ENCODE assay signal across 23 cellular contexts in genomic region chr3:147735662-147736061, GRCh38.
"Had no signal": no experiment of that assay in that cellular context is flagged by ENCODE, and none has a peak within 500 bp of the region (broad histone marks: within the 10 kb centered on the region; RNA-seq: fewer than 3 reads in every experiment).

No MANE protein-coding gene starts in this region.

- H3K4me3 Mint-ChIP-seq: activated CD8-positive, alpha-beta T cell treated with anti-CD3 and anti-CD28 coated beads, Interleukin-2, amount 10 ng/mL, durations not matched to agents 7 days and 5 days; activated T-helper 1 cell treated with anti-CD3 and anti-CD28 coated beads, Interleukin-12 subunit alpha, Interleukin-12 subunit beta, Interleukin-2, Interleukin-4 antibody, amounts not matched to agents 30 ng/mL and 10 ng/mL and 1 ng/mL, durations not matched to agents 14 hours and 24 hours and 36 hours; brain; immature natural killer cell; naive thymus-derived CD8-positive, alpha-beta T cell; stimulated activated memory B cell treated with anti-CD40 and anti-IgM and Interleukin-4, amounts not matched to agents 10 μg/mL and 1 μg/mL and 100 μg/mL, for 72 hours had no signal

- H3K9me3 ChIP-seq: lower lobe of right lung, stomach, suprapubic skin, tibial nerve had no signal

- ATAC-seq: activated CD8-positive, alpha-beta T cell treated with anti-CD3 and anti-CD28 coated beads, Interleukin-2, amount 10 ng/mL, durations not matched to agents 7 days and 5 days; foreskin keratinocyte; left lobe of liver; lower lobe of right lung; naive thymus-derived CD8-positive, alpha-beta T cell; sciatic nerve; stimulated activated memory B cell treated with anti-CD40 and anti-IgM and Interleukin-4, amounts not matched to agents 10 μg/mL and 1 μg/mL and 100 μg/mL, for 72 hours had no signal

- H3K27ac Mint-ChIP-seq: activated CD8-positive, alpha-beta T cell treated with anti-CD3 and anti-CD28 coated beads, Interleukin-2, amount 10 ng/mL, durations not matched to agents 7 days and 5 days; activated T-helper 1 cell treated with anti-CD3 and anti-CD28 coated beads, Interleukin-12 subunit alpha, Interleukin-12 subunit beta, Interleukin-2, Interleukin-4 antibody, amounts not matched to agents 30 ng/mL and 10 ng/mL and 1 ng/mL, durations not matched to agents 14 hours and 24 hours and 36 hours; brain; immature natural killer cell; naive thymus-derived CD8-positive, alpha-beta T cell; stimulated activated memory B cell treated with anti-CD40 and anti-IgM and Interleukin-4, amounts not matched to agents 10 μg/mL and 1 μg/mL and 100 μg/mL, for 72 hours had no signal

- H3K9me3 Mint-ChIP-seq: activated T-helper 1 cell treated with anti-CD3 and anti-CD28 coated beads, Interleukin-12 subunit alpha, Interleukin-12 subunit beta, Interleukin-2, Interleukin-4 antibody, amounts not matched to agents 30 ng/mL and 10 ng/mL and 1 ng/mL, durations not matched to agents 14 hours and 24 hours and 36 hours; brain had no signal

- H3K27me3 Mint-ChIP-seq: brain; naive thymus-derived CD8-positive, alpha-beta T cell; stimulated activated memory B cell treated with anti-CD40 and anti-IgM and Interleukin-4, amounts not matched to agents 10 μg/mL and 1 μg/mL and 100 μg/mL, for 72 hours had no signal

- H3K27me3 ChIP-seq: foreskin keratinocyte, stomach, suprapubic skin, tibial nerve had no signal

- H3K36me3 ChIP-seq: lower lobe of right lung, stomach, suprapubic skin, tibial nerve, WERI-Rb-1 had no signal

- H3K4me1 ChIP-seq: foreskin keratinocyte, lower lobe of right lung, stomach, suprapubic skin, tibial nerve had no signal

- H3K27ac ChIP-seq: foreskin keratinocyte, lower lobe of right lung, stomach, suprapubic skin, tibial nerve, WERI-Rb-1 had no signal

- H3K4me1 Mint-ChIP-seq: immature natural killer cell; naive thymus-derived CD8-positive, alpha-beta T cell; stimulated activated memory B cell treated with anti-CD40 and anti-IgM and Interleukin-4, amounts not matched to agents 10 μg/mL and 1 μg/mL and 100 μg/mL, for 72 hours had no signal

- H3K36me3 Mint-ChIP-seq: brain; immature natural killer cell; naive thymus-derived CD8-positive, alpha-beta T cell; stimulated activated memory B cell treated with anti-CD40 and anti-IgM and Interleukin-4, amounts not matched to agents 10 μg/mL and 1 μg/mL and 100 μg/mL, for 72 hours had no signal

- DNase-seq: activated CD4-positive, alpha-beta T cell treated with anti-CD3 and anti-CD28 coated beads for 1 hour; activated CD4-positive, alpha-beta T cell treated with anti-CD3 and anti-CD28 coated beads, Interleukin-2, amount 50 U/mL, for 1 hour; activated CD8-positive, alpha-beta T cell treated with anti-CD3 and anti-CD28 coated beads, Interleukin-2, amount 10 ng/mL, durations not matched to agents 7 days and 5 days; activated gamma-delta T cell; activated naive CD4-positive, alpha-beta T cell treated with anti-CD3 and anti-CD28 coated beads, Interleukin-2, amount 50 U/mL, for 16 hours; anterior cingulate cortex; effector CD4-positive, alpha-beta T cell; erythroblast; foreskin keratinocyte; immature natural killer cell; lower lobe of right lung; naive thymus-derived CD8-positive, alpha-beta T cell; small intestine; stimulated activated CD4-positive, alpha-beta T cell treated with anti-CD3 and anti-CD28 coated beads, Interleukin-15, amount 100 ng/mL, for 24 hours; stomach; WERI-Rb-1 had no signal

- H3K4me3 ChIP-seq: lower lobe of right lung, stomach, suprapubic skin, tibial nerve had no signal
